13 cellular contexts compared by ENCODE assay signal in genomic region chr12:57095440-57095839, GRCh38. TPM values are rescaled to one million over a fixed set of nuclear protein-coding genes. Genes with fewer than 3 reads are reported as not detected.
DNase-seq lines count a peak whose midpoint lies in the region; ATAC-seq and TF ChIP-seq lines count a peak whose summit lies in the region.
"Had no signal": no experiment of that assay in that cellular context is flagged by ENCODE, and none has a peak within 500 bp of the region (broad histone marks: within the 10 kb centered on the region; RNA-seq: fewer than 3 reads in every experiment).

No MANE protein-coding gene starts in this region.

- TF ChIP-seq CTCF in RWPE1 (conservative IDR thresholded peaks at IDR 0.05; ENCODE audit: low read depth): no peak
- no peak for TF ChIP-seq CTCF in sigmoid colon (IDR thresholded peaks at IDR 0.05)
- TF ChIP-seq CTCF in foreskin keratinocyte (conservative IDR thresholded peaks at IDR 0.05): no peak

- TF ChIP-seq EP300 in sigmoid colon (IDR thresholded peaks at IDR 0.05): no peak

- intact Hi-C loops in sigmoid colon (cut with DNase I): no loop called here

- CTCF ChIA-PET in RWPE1 (lab: Yijun Ruan, JAX): interaction anchor here (2.5 kb wide), 1 partner anchor 16 kb away, joined by 11 read pairs; the partner anchor contains the start of gene STAT6

- POLR2A ChIA-PET in RWPE1 (lab: Yijun Ruan, JAX; ENCODE audit: low non-redundant PET): interaction anchor here (1.4 to 2.4 kb wide), 2 partner anchors 9 to 16 kb away, joined by 3 to 10 read pairs; partner anchors contain the start of gene STAT6

- H3K27me3 ChIP-seq in effector memory CD4-positive, alpha-beta T cell (replicated peaks; ENCODE audit: control insufficient read depth, insufficient read depth, low read length, poor library complexity, severe bottlenecking): no peaks in the 10 kb centered on the region
- H3K27me3 ChIP-seq in sigmoid colon (no peaks in the 10 kb centered on the region), foreskin keratinocyte (no peaks in the 10 kb centered on the region)
- H3K27me3 ChIP-seq: brain microvascular endothelial cell had no signal

- H3K36me3 ChIP-seq in effector memory CD4-positive, alpha-beta T cell (ENCODE audit: control insufficient read depth, insufficient read depth, low read length): peaks cover 51% of the 10 kb centered on the region
- peaks cover 47 to 88% (median 59%) of the 10 kb centered on the region in 4 donors for H3K36me3 ChIP-seq in sigmoid colon

- H3K27ac ChIP-seq in RWPE1 (peak overlapping the region; percentile 100), sigmoid colon (peak overlapping the region in 3 of 4 donors; percentile 97 to 99 (median 99)), foreskin keratinocyte (no peak overlapping the region)
- peak overlapping the region; percentile 41 for H3K27ac ChIP-seq in effector memory CD4-positive, alpha-beta T cell (ENCODE audit: insufficient read depth, low read length, poor library complexity, severe bottlenecking)
- H3K27ac ChIP-seq: brain microvascular endothelial cell had no signal

- no peak overlapping the region for H3K4me3 ChIP-seq in effector memory CD4-positive, alpha-beta T cell (ENCODE audit: insufficient read depth, low read depth, low read length, poor library complexity, severe bottlenecking)
- no peak overlapping the region for H3K4me3 ChIP-seq in sigmoid colon
- H3K4me3 ChIP-seq: lung had no signal

- peak; percentile 20 for TF ChIP-seq POLR2A in GM15510 (IDR thresholded peaks at IDR 0.05; ENCODE audit: borderline replicate concordance, extremely low read depth, insufficient read length)
- no peak for TF ChIP-seq POLR2A in sigmoid colon (IDR thresholded peaks at IDR 0.05)

- WGBS in sigmoid colon, 2 donors: 83 to 94% methylated on average over 3 of the region's 3 CpGs

- ATAC-seq in foreskin keratinocyte: no peak
- ATAC-seq: Panc1 had no signal

- H3K9me3 ChIP-seq in effector memory CD4-positive, alpha-beta T cell (ENCODE audit: control insufficient read depth, low read length): no peaks in the 10 kb centered on the region
- H3K9me3 ChIP-seq in sigmoid colon: no peaks in the 10 kb centered on the region

- peaks cover 19% of the 10 kb centered on the region for H3K4me1 ChIP-seq in effector memory CD4-positive, alpha-beta T cell (ENCODE audit: control insufficient read depth, insufficient read depth, low read length, poor library complexity, severe bottlenecking)
- H3K4me1 ChIP-seq in sigmoid colon (peaks cover 0 to 55% (median 47%) of the 10 kb centered on the region in 4 donors), foreskin keratinocyte (peaks cover 28% of the 10 kb centered on the region)

- DNase-seq in RWPE1 (ENCODE audit: low spot score) (no peak), sigmoid colon (no peak), foreskin keratinocyte (no peak), DMS79 treated with DMSO at 0.1 percent for 48 hours (lab: John Stamatoyannopoulos, UW) (no peak)
- DNase-seq in effector memory CD4-positive, alpha-beta T cell: no peak
- DNase-seq in effector CD8-positive, alpha-beta T cell (lab: John Stamatoyannopoulos, UW): no peak
- DNase-seq: brain microvascular endothelial cell, NCI-H1930 had no signal

RNA-seq across cellular contexts. Expression of gene NAB2, which starts 6.5 kb away (rescaled TPM):
- total RNA-seq in sigmoid colon (10 to 100 TPM; 24.8 to 28.9 (median 27.4) TPM), foreskin keratinocyte (24.3 and 25.0 TPM in 2 replicates)
- polyA plus RNA-seq in sigmoid colon (1 to 10 TPM; 2.5 to 9.5 (median 5.4) TPM), foreskin keratinocyte (19.4 and 21.5 TPM in 2 replicates)

RNA-seq across cellular contexts. Expression of gene STAT6, which starts 15.7 kb away (rescaled TPM):
- 100 to 1,000 TPM; 105 to 163 (median 113) TPM for total RNA-seq in sigmoid colon
- polyA plus RNA-seq in sigmoid colon: 100 to 1,000 TPM in 2 of 3 donors, 10 to 100 TPM in 1; 66.1 to 210 (median 123) TPM
- 94.4 and 98.8 TPM in 2 replicates for total RNA-seq in foreskin keratinocyte
- 60.2 and 68.9 TPM in 2 replicates for polyA plus RNA-seq in foreskin keratinocyte

RNA-seq across cellular contexts. Expression of gene NEMP1, which starts 16.8 kb away (rescaled TPM):
- total RNA-seq in sigmoid colon (10 to 100 TPM; 11.5 to 13.6 (median 12.7) TPM), foreskin keratinocyte (16.6 and 20.3 TPM in 2 replicates)
- polyA plus RNA-seq in sigmoid colon (1 to 10 TPM in 1 of 3 donors, under 1 TPM in 2; 0.60 to 6.2 (median 0.92) TPM), foreskin keratinocyte (4.4 and 6.8 TPM in 2 replicates)

RNA-seq across cellular contexts. Expression of gene LRP1, which starts 32.8 kb away (rescaled TPM):
- total RNA-seq in sigmoid colon: 100 to 1,000 TPM; 147 to 262 (median 204) TPM
- polyA plus RNA-seq in sigmoid colon: 10 to 100 TPM; 11.4 to 57.9 (median 14.1) TPM
- 9.8 and 17.5 TPM in 2 replicates for total RNA-seq in foreskin keratinocyte
- 5.1 and 8.5 TPM in 2 replicates for polyA plus RNA-seq in foreskin keratinocyte

RNA-seq across cellular contexts. Expression of gene MYO1A, which starts 45.5 kb away (rescaled TPM):
- total RNA-seq in sigmoid colon: 1 to 10 TPM in 2 of 4 donors, under 1 TPM in 2; 0.71 to 7.2 (median 1.3) TPM
- polyA plus RNA-seq in sigmoid colon: 100 to 1,000 TPM in 2 of 3 donors, 10 to 100 TPM in 1; 89.5 to 112 (median 103) TPM
- not detected in 2 replicates for total RNA-seq in foreskin keratinocyte
- 0.04 TPM in 1 of 2 replicates, not detected in the other for polyA plus RNA-seq in foreskin keratinocyte
- total RNA-seq: Daoy, frontal cortex had no signal
